Comparison of ENCODE assay signal across 1 cellular context in genomic region chr1:3170566-3171453, GRCh38.
A peak's percentile ranks its signal among the peaks of the same experiment; 100 is the strongest.
TF ChIP-seq lines count a peak whose summit lies in the region.

No MANE protein-coding gene starts in this region.

TF ChIP-seq in HepG2, 621 proteins besides CTCF, POLR2A, EP300 and RAD21 (continued from another document and continues in another):
- TF ChIP-seq CERS6 (CRISPR knock-in tag; IDR thresholded peaks at IDR 0.05) = no peak
- TF ChIP-seq GABPB1 (CRISPR knock-in tag; IDR thresholded peaks at IDR 0.05) = peak; percentile 52; the same call in 1 of the 2 replicates
- TF ChIP-seq MAFF (IDR thresholded peaks at IDR 0.05; ENCODE audit: low read depth, low read length) = no peak
- TF ChIP-seq AGO1 (IDR thresholded peaks at IDR 0.05; ENCODE audit: low read depth, low read length, poor library complexity, severe bottlenecking) = no peak
- no peak for TF ChIP-seq ZBTB39 (CRISPR knock-in tag; IDR thresholded peaks at IDR 0.05)
- TF ChIP-seq CAMTA2 (CRISPR knock-in tag; IDR thresholded peaks at IDR 0.05; ENCODE audit: borderline replicate concordance) = no peak
- TF ChIP-seq NFIC (IDR thresholded peaks at IDR 0.05; ENCODE audit: low read length) = no peak
- no peak for TF ChIP-seq ZNF326 (CRISPR knock-in tag; IDR thresholded peaks at IDR 0.05; ENCODE audit: borderline replicate concordance)
- no peak for TF ChIP-seq ZNF383 (CRISPR knock-in tag; IDR thresholded peaks at IDR 0.05; ENCODE audit: borderline replicate concordance)
- TF ChIP-seq SP2 (CRISPR knock-in tag; IDR thresholded peaks at IDR 0.05) = no peak
- TF ChIP-seq SNAI1 (CRISPR knock-in tag; IDR thresholded peaks at IDR 0.05; ENCODE audit: borderline replicate concordance) = no peak
- no peak for TF ChIP-seq SNRNP70 (IDR thresholded peaks at IDR 0.05; ENCODE audit: low read depth, low read length)
- TF ChIP-seq DR1 (CRISPR knock-in tag; IDR thresholded peaks at IDR 0.05) = no peak
- TF ChIP-seq ZFP36L1 (CRISPR knock-in tag; IDR thresholded peaks at IDR 0.05) = no peak
- 0 out of 2 replicates have a peak, but pooled peaks have one; percentile 62 for TF ChIP-seq ZNF713 (CRISPR knock-in tag; IDR thresholded peaks at IDR 0.05)
- peak; percentile 65 for TF ChIP-seq UBTF (CRISPR knock-in tag; IDR thresholded peaks at IDR 0.05)
- no peak for TF ChIP-seq NRL (CRISPR knock-in tag; IDR thresholded peaks at IDR 0.05; ENCODE audit: borderline replicate concordance)
- TF ChIP-seq ZBTB33 (CRISPR knock-in tag; IDR thresholded peaks at IDR 0.05) = no peak
- no peak for TF ChIP-seq ZNF619 (CRISPR knock-in tag; IDR thresholded peaks at IDR 0.05)
- TF ChIP-seq ZNF878 (CRISPR knock-in tag; IDR thresholded peaks at IDR 0.05) = no peak
- TF ChIP-seq NR3C1 (CRISPR knock-in tag; IDR thresholded peaks at IDR 0.05) = no peak
- no peak for TF ChIP-seq IRX3 (CRISPR knock-in tag; IDR thresholded peaks at IDR 0.05; ENCODE audit: borderline replicate concordance, low read depth)
- no peak for TF ChIP-seq ZNF543 (CRISPR knock-in tag; IDR thresholded peaks at IDR 0.05)
- TF ChIP-seq ZNF777 (CRISPR knock-in tag; IDR thresholded peaks at IDR 0.05) = no peak
- no peak for TF ChIP-seq PRDM4 (CRISPR knock-in tag; IDR thresholded peaks at IDR 0.05; ENCODE audit: borderline replicate concordance)
- no peak for TF ChIP-seq DNMT3B (CRISPR knock-in tag; conservative IDR thresholded peaks at IDR 0.05)
- TF ChIP-seq MIXL1 (CRISPR knock-in tag; IDR thresholded peaks at IDR 0.05) = no peak
- no peak for TF ChIP-seq TBX2 (CRISPR knock-in tag; IDR thresholded peaks at IDR 0.05; ENCODE audit: borderline replicate concordance)
- TF ChIP-seq TCF7 (IDR thresholded peaks at IDR 0.05; ENCODE audit: low read depth) = no peak
- no peak for TF ChIP-seq ZNF792 (CRISPR knock-in tag; IDR thresholded peaks at IDR 0.05)
- no peak for TF ChIP-seq ZFP37 (CRISPR knock-in tag; IDR thresholded peaks at IDR 0.05; ENCODE audit: borderline replicate concordance)
- no peak for TF ChIP-seq ETV6 (CRISPR knock-in tag; conservative IDR thresholded peaks at IDR 0.05)
- no peak for TF ChIP-seq ZNF558 (CRISPR knock-in tag; IDR thresholded peaks at IDR 0.05; ENCODE audit: borderline replicate concordance)
- TF ChIP-seq CSRNP2 (CRISPR knock-in tag; conservative IDR thresholded peaks at IDR 0.05; ENCODE audit: low read depth) = no peak
- peak; percentile 41; the same call in 1 of the 2 replicates for TF ChIP-seq PITX1 (CRISPR knock-in tag; IDR thresholded peaks at IDR 0.05)
- no peak for TF ChIP-seq KLF9 (CRISPR knock-in tag; IDR thresholded peaks at IDR 0.05; ENCODE audit: low read depth)
- no peak for TF ChIP-seq CCAR2 (optimal IDR thresholded peaks at IDR 0.05; ENCODE audit: low read depth, low read length)
- no peak for TF ChIP-seq NFE2L2 (IDR thresholded peaks at IDR 0.05; ENCODE audit: low read length)
- no peak for TF ChIP-seq ZSCAN9 (CRISPR knock-in tag; IDR thresholded peaks at IDR 0.05; ENCODE audit: borderline replicate concordance)
- 0 out of 2 replicates have a peak, but pooled peaks have one; percentile 18 for TF ChIP-seq ZNF331 (CRISPR knock-in tag; IDR thresholded peaks at IDR 0.05)
- TF ChIP-seq FOXP1 (IDR thresholded peaks at IDR 0.05) = no peak
- TF ChIP-seq FOXP1 (CRISPR knock-in tag; IDR thresholded peaks at IDR 0.05) = no peak
- no peak for TF ChIP-seq BRCA1 (CRISPR knock-in tag; IDR thresholded peaks at IDR 0.05)
- 0 out of 2 replicates have a peak, but pooled peaks have one; percentile 24 for TF ChIP-seq FOXO1 (CRISPR knock-in tag; IDR thresholded peaks at IDR 0.05)
- no peak for TF ChIP-seq MLXIP (CRISPR knock-in tag; IDR thresholded peaks at IDR 0.05; ENCODE audit: borderline replicate concordance)
- TF ChIP-seq ZNF605 (CRISPR knock-in tag; IDR thresholded peaks at IDR 0.05) = 0 out of 2 replicates have a peak, but pooled peaks have one; percentile 50
- TF ChIP-seq ZSCAN25 (CRISPR knock-in tag; IDR thresholded peaks at IDR 0.05) = peak; percentile 63; the same call in 1 of the 2 replicates
- TF ChIP-seq ZFP90 (CRISPR knock-in tag; IDR thresholded peaks at IDR 0.05; ENCODE audit: borderline replicate concordance) = no peak
- no peak for TF ChIP-seq JUN (CRISPR knock-in tag; IDR thresholded peaks at IDR 0.05)
- no peak for TF ChIP-seq PRPF4 (IDR thresholded peaks at IDR 0.05; ENCODE audit: low read depth, low read length, poor library complexity, severe bottlenecking)
- TF ChIP-seq ZNF841 (CRISPR knock-in tag; IDR thresholded peaks at IDR 0.05; ENCODE audit: borderline replicate concordance) = no peak
- TF ChIP-seq ZNF691 (CRISPR knock-in tag; IDR thresholded peaks at IDR 0.05; ENCODE audit: borderline replicate concordance, low read depth) = no peak
- TF ChIP-seq ZNF552 (CRISPR knock-in tag; IDR thresholded peaks at IDR 0.05; ENCODE audit: borderline replicate concordance) = no peak; the same call in 1 of the 2 replicates
- TF ChIP-seq ZC3H13 (CRISPR knock-in tag; IDR thresholded peaks at IDR 0.05) = no peak
- TF ChIP-seq ZFP62 (CRISPR knock-in tag; IDR thresholded peaks at IDR 0.05) = no peak
- peak; percentile 55; the same call in 1 of the 2 replicates for TF ChIP-seq HNF1B (CRISPR knock-in tag; IDR thresholded peaks at IDR 0.05)
- TF ChIP-seq ZSCAN12 (CRISPR knock-in tag; IDR thresholded peaks at IDR 0.05) = no peak
- TF ChIP-seq ZNF761 (CRISPR knock-in tag; conservative IDR thresholded peaks at IDR 0.05) = no peak
